1 cellular context compared by ENCODE assay signal in genomic region chr18:50090370-50091312, GRCh38.
TF ChIP-seq lines count a peak whose summit lies in the region.

No MANE protein-coding gene starts in this region.

TF ChIP-seq in HepG2, 621 proteins besides CTCF, POLR2A, EP300 and RAD21 (continued from another document and continues in another):
- no peak for TF ChIP-seq SOX6 (IDR thresholded peaks at IDR 0.05)
- TF ChIP-seq SOX6 (CRISPR knock-in tag; IDR thresholded peaks at IDR 0.05), result peak; percentile 65
- TF ChIP-seq ESRRA (CRISPR knock-in tag; IDR thresholded peaks at IDR 0.05; ENCODE audit: low read depth), result no peak
- peak; percentile 42; the same call in 1 of the 2 replicates for TF ChIP-seq PATZ1 (CRISPR knock-in tag; IDR thresholded peaks at IDR 0.05)
- no peak for TF ChIP-seq MAZ (IDR thresholded peaks at IDR 0.05; ENCODE audit: borderline replicate concordance, low read depth, low read length)
- TF ChIP-seq MAZ (CRISPR knock-in tag; IDR thresholded peaks at IDR 0.05; ENCODE audit: low read depth), result no peak
- no peak for TF ChIP-seq TCF12 (IDR thresholded peaks at IDR 0.05)
- TF ChIP-seq TCF12 (CRISPR knock-in tag; IDR thresholded peaks at IDR 0.05), result no peak
- TF ChIP-seq ZNF713 (CRISPR knock-in tag; IDR thresholded peaks at IDR 0.05), result no peak
- no peak for TF ChIP-seq BCLAF1 (IDR thresholded peaks at IDR 0.05)
- no peak for TF ChIP-seq MIER3 (CRISPR knock-in tag; IDR thresholded peaks at IDR 0.05; ENCODE audit: borderline replicate concordance)
- TF ChIP-seq FOXA3 (CRISPR knock-in tag; IDR thresholded peaks at IDR 0.05), result 0 out of 2 replicates have a peak, but pooled peaks have one; percentile 48
- no peak; the same call in 1 of the 2 replicates for TF ChIP-seq HOXA3 (CRISPR knock-in tag; IDR thresholded peaks at IDR 0.05)
- no peak for TF ChIP-seq ZNF101 (CRISPR knock-in tag; IDR thresholded peaks at IDR 0.05; ENCODE audit: borderline replicate concordance, low read depth)
- peak; percentile 9; the same call in 1 of the 2 replicates for TF ChIP-seq TCF7 (IDR thresholded peaks at IDR 0.05; ENCODE audit: low read depth)
- peak; percentile 20; the same call in 1 of the 2 replicates for TF ChIP-seq HDAC2 (CRISPR knock-in tag; IDR thresholded peaks at IDR 0.05)
- 0 out of 2 replicates have a peak, but pooled peaks have one; percentile 24 for TF ChIP-seq DPF2 (CRISPR knock-in tag; IDR thresholded peaks at IDR 0.05; ENCODE audit: borderline replicate concordance, low read depth)
- TF ChIP-seq ZNF879 (CRISPR knock-in tag; IDR thresholded peaks at IDR 0.05), result no peak
- TF ChIP-seq GFI1 (CRISPR knock-in tag; IDR thresholded peaks at IDR 0.05; ENCODE audit: borderline replicate concordance), result 0 out of 2 replicates have a peak, but pooled peaks have one; percentile 26
- TF ChIP-seq SKI (IDR thresholded peaks at IDR 0.05; ENCODE audit: partially characterized antibody), result no peak
- TF ChIP-seq PLSCR1 (CRISPR knock-in tag; IDR thresholded peaks at IDR 0.05; ENCODE audit: borderline replicate concordance), result no peak
- no peak for TF ChIP-seq ZNF484 (CRISPR knock-in tag; IDR thresholded peaks at IDR 0.05; ENCODE audit: borderline replicate concordance, low read depth)
- TF ChIP-seq KMT2B (CRISPR knock-in tag; IDR thresholded peaks at IDR 0.05), result no peak
- no peak; the same call in 1 of the 2 replicates for TF ChIP-seq STAG1 (CRISPR knock-in tag; IDR thresholded peaks at IDR 0.05)
- TF ChIP-seq ZBTB20 (CRISPR knock-in tag; IDR thresholded peaks at IDR 0.05; ENCODE audit: borderline replicate concordance, low read depth), result peak; percentile 91
- TF ChIP-seq ASH2L (IDR thresholded peaks at IDR 0.05; ENCODE audit: insufficient read length, low read depth, low read length), result peak; percentile 92
- TF ChIP-seq FOXA1 (IDR thresholded peaks at IDR 0.05), result no peak
- peak; percentile 65; the same call in 1 of the 2 replicates for TF ChIP-seq FOXA1 (CRISPR knock-in tag; IDR thresholded peaks at IDR 0.05)
- no peak for TF ChIP-seq NBN (conservative IDR thresholded peaks at IDR 0.05)
- no peak for TF ChIP-seq ZNF263 (CRISPR knock-in tag; IDR thresholded peaks at IDR 0.05)
- no peak for TF ChIP-seq MAFK (conservative IDR thresholded peaks at IDR 0.05 in 1 of 2, IDR thresholded peaks at IDR 0.05 in 1 of 2; ENCODE audit: low read length in 2 of 2)
- TF ChIP-seq RFX3 (CRISPR knock-in tag; IDR thresholded peaks at IDR 0.05), result no peak
- no peak for TF ChIP-seq MED1 (CRISPR knock-in tag; IDR thresholded peaks at IDR 0.05)
- peak; percentile 47; the same call in 1 of the 2 replicates for TF ChIP-seq CHD4 (IDR thresholded peaks at IDR 0.05; ENCODE audit: borderline replicate concordance, low read length)
- no peak for TF ChIP-seq ZNF335 (CRISPR knock-in tag; IDR thresholded peaks at IDR 0.05)
- no peak for TF ChIP-seq CENPT (CRISPR knock-in tag; IDR thresholded peaks at IDR 0.05; ENCODE audit: low read depth)
- peak; percentile 15 for TF ChIP-seq XRCC5 (optimal IDR thresholded peaks at IDR 0.05; ENCODE audit: low read length)
- TF ChIP-seq POLR2AphosphoS5 (IDR thresholded peaks at IDR 0.05; ENCODE audit: low read depth, low read length), result no peak
- TF ChIP-seq SIX1 (CRISPR knock-in tag; IDR thresholded peaks at IDR 0.05; ENCODE audit: borderline replicate concordance), result no peak
- TF ChIP-seq ZBTB26 (CRISPR knock-in tag; IDR thresholded peaks at IDR 0.05; ENCODE audit: borderline replicate concordance), result no peak
- no peak for TF ChIP-seq ZNF720 (CRISPR knock-in tag; IDR thresholded peaks at IDR 0.05)
- peak; percentile 71; the same call in 1 of the 2 replicates for TF ChIP-seq NCOR1 (IDR thresholded peaks at IDR 0.05; ENCODE audit: borderline replicate concordance, low read length)
- TF ChIP-seq MEF2D (CRISPR knock-in tag; IDR thresholded peaks at IDR 0.05), result no peak
- TF ChIP-seq ZC3H4 (CRISPR knock-in tag; IDR thresholded peaks at IDR 0.05; ENCODE audit: borderline replicate concordance), result no peak
- TF ChIP-seq ZNF207 (IDR thresholded peaks at IDR 0.05; ENCODE audit: borderline replicate concordance), result no peak
- no peak for TF ChIP-seq ZNF790 (CRISPR knock-in tag; IDR thresholded peaks at IDR 0.05; ENCODE audit: borderline replicate concordance)
- TF ChIP-seq IKZF1 (IDR thresholded peaks at IDR 0.05), result no peak
- TF ChIP-seq ATF2 (CRISPR knock-in tag; IDR thresholded peaks at IDR 0.05), result 0 out of 2 replicates have a peak, but pooled peaks have one; percentile 19
- TF ChIP-seq DDIT3 (CRISPR knock-in tag; IDR thresholded peaks at IDR 0.05), result no peak
- no peak for TF ChIP-seq ZNF432 (CRISPR knock-in tag; IDR thresholded peaks at IDR 0.05; ENCODE audit: borderline replicate concordance)
- TF ChIP-seq HOMEZ (CRISPR knock-in tag; IDR thresholded peaks at IDR 0.05; ENCODE audit: low read depth), result peak; percentile 50; the same call in 1 of the 2 replicates
- TF ChIP-seq FOXO4 (CRISPR knock-in tag; conservative IDR thresholded peaks at IDR 0.05), result 0 out of 2 replicates have a peak, but pooled peaks have one; percentile 51
- TF ChIP-seq LCORL (IDR thresholded peaks at IDR 0.05), result no peak
- TF ChIP-seq LCORL (CRISPR knock-in tag; IDR thresholded peaks at IDR 0.05), result peak; percentile 86
- TF ChIP-seq PAWR (CRISPR knock-in tag; IDR thresholded peaks at IDR 0.05; ENCODE audit: borderline replicate concordance), result no peak
- peak; percentile 19; the same call in 1 of the 2 replicates for TF ChIP-seq TBX2 (CRISPR knock-in tag; IDR thresholded peaks at IDR 0.05; ENCODE audit: borderline replicate concordance)
- 0 out of 2 replicates have a peak, but pooled peaks have one; percentile 24 for TF ChIP-seq BCL6 (CRISPR knock-in tag; IDR thresholded peaks at IDR 0.05)
- no peak for TF ChIP-seq ZNF3 (CRISPR knock-in tag; IDR thresholded peaks at IDR 0.05)
- no peak for TF ChIP-seq IKZF5 (CRISPR knock-in tag; IDR thresholded peaks at IDR 0.05)
- TF ChIP-seq ZNF709 (CRISPR knock-in tag; IDR thresholded peaks at IDR 0.05), result no peak
- no peak for TF ChIP-seq TBX3 (IDR thresholded peaks at IDR 0.05; ENCODE audit: borderline replicate concordance)
- no peak for TF ChIP-seq MYC (CRISPR knock-in tag; IDR thresholded peaks at IDR 0.05; ENCODE audit: borderline replicate concordance)
- TF ChIP-seq NR2F6 (IDR thresholded peaks at IDR 0.05), result peak; percentile 42; the same call in 1 of the 2 replicates
- TF ChIP-seq NR2F6 (CRISPR knock-in tag; IDR thresholded peaks at IDR 0.05), result peak; percentile 46
- TF ChIP-seq ZNF691 (CRISPR knock-in tag; IDR thresholded peaks at IDR 0.05; ENCODE audit: borderline replicate concordance, low read depth), result no peak
